ENCODE assay signal across 8 cellular contexts in the genomic region with DNA sequence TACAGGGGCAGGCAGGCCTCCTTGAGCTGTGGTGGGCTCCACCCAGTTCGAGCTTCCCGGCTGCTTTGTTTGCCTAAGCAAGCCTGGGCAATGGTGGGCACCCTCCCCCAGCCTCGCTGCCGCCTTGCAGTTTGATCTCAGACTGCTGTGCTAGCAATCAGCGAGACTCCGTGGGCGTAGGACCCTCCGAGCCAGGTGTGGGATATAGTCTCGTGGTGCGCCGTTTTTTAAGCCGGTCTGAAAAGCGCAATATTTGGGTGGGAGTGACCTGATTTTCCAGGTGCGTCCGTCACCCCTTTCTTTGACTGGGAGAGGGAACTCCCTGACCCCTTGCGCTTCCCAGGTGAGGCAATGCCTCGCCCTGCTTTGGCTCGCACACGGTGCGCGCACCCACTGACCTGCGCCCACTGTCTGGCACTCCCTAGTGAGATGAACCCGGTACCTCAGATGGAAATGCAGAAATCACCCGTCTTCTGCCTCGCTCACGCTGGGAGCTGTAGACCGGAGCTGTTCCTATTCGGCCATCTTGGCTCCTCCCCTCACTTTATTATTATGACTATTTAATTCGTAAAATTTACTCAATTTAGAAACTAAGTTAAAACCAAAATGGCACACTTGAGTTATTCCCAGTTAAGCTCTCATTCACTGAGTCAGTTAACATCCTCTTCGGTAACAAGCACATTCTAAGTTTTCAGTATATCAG.
DNase-seq lines count a peak whose midpoint lies in the region; ATAC-seq and TF ChIP-seq lines count a peak whose summit lies in the region.
"Not testable (repeated sequence)": the region's sequence is repeated elsewhere in the genome, so short reads cannot be mapped to it uniquely, and the experiment has no call there.

No MANE protein-coding gene starts in this region.

- not testable (repeated sequence) for H3K27ac ChIP-seq in HUES6 (ENCODE audit: low read depth, low read length); iPS-18a (ENCODE audit: low read length); suprapubic skin

- not testable (repeated sequence) for H3K36me3 Mint-ChIP-seq in WTC11; nephron (ENCODE audit: low read depth)

- H3K27me3 Mint-ChIP-seq in WTC11 (ENCODE audit: low read depth); nephron (ENCODE audit: low read depth): not testable (repeated sequence)

- TF ChIP-seq POLR2A in suprapubic skin (IDR thresholded peaks at IDR 0.05), result not testable (repeated sequence)

- H3K27ac Mint-ChIP-seq in WTC11 (peak overlapping the region; percentile 91), nephron (peak overlapping the region; percentile 44 to 84 (median 80))

- not testable (repeated sequence) for ATAC-seq in WTC11

- CTCF ChIA-PET in WTC11 (lab: Charles Lee), result interaction anchor here (1.5 to 3.1 kb wide), 5 partner anchors 10 to 181 kb away, joined by 3 to 11 read pairs (median 5); no protein-coding TSS in a partner anchor

- H3K9ac ChIP-seq in HUES6 (ENCODE audit: low read length) (peak overlapping the region; percentile 64), iPS-18a (ENCODE audit: low read length) (peak overlapping the region; percentile 61)

- POLR2A ChIA-PET in WTC11 (lab: Charles Lee), result interaction anchor here (1.0 kb wide), 1 partner anchor 20 kb away, joined by 3 read pairs; no protein-coding TSS in a partner anchor

- DNase-seq in COR-L47 (lab: John Stamatoyannopoulos, UW) (peak; percentile 4), NCI-H526 treated with DMSO at 0.1 percent for 48 hours (lab: John Stamatoyannopoulos, UW) (peak; percentile 52), WTC11 (ENCODE audit: low spot score) (peak; percentile 44)
- not testable (repeated sequence) for DNase-seq in epithelial cell of esophagus (ENCODE audit: low read depth); suprapubic skin (ENCODE audit: low spot score in 2 of 2)

- not testable (repeated sequence) for TF ChIP-seq EP300 in suprapubic skin (IDR thresholded peaks at IDR 0.05)

- H3K4me3 Mint-ChIP-seq in WTC11 (peak overlapping the region; percentile 92), nephron (peak overlapping the region; percentile 80 to 87 (median 85))

- H3K4me3 ChIP-seq in HUES6 (ENCODE audit: low read depth, low read length), result peak overlapping the region; percentile 66
- H3K4me3 ChIP-seq in epithelial cell of esophagus (ENCODE audit: low read length), result peak overlapping the region; percentile 48
- peak overlapping the region; percentile 53 for H3K4me3 ChIP-seq in iPS-18a (ENCODE audit: low read length)
- H3K4me3 ChIP-seq in suprapubic skin, result peak overlapping the region; percentile 22

- H3K27me3 ChIP-seq in HUES6 (ENCODE audit: control insufficient read depth, insufficient read depth, low read length); iPS-18a (ENCODE audit: control insufficient read depth, insufficient read depth, low read length); suprapubic skin: not testable (repeated sequence)

- not testable (repeated sequence) for TF ChIP-seq CTCF in WTC11 (IDR thresholded peaks at IDR 0.05); epithelial cell of esophagus (IDR thresholded peaks at IDR 0.05; ENCODE audit: insufficient read depth, low read depth, low read length, missing control alignments); nephron (IDR thresholded peaks at IDR 0.05; ENCODE audit: unreplicated experiment in 3 of 3); suprapubic skin (IDR thresholded peaks at IDR 0.05)

- H3K9me3 ChIP-seq in HUES6 (ENCODE audit: control insufficient read depth, insufficient read depth, low read depth, low read length); iPS-18a (ENCODE audit: control insufficient read depth, low read depth, low read length); suprapubic skin: not testable (repeated sequence)

- peaks cover 23% of the 10 kb centered on the region for H3K4me1 Mint-ChIP-seq in WTC11
- not testable (repeated sequence) for H3K4me1 Mint-ChIP-seq in nephron

- H3K9me3 Mint-ChIP-seq in WTC11, nephron: not testable (repeated sequence)

- WGBS in suprapubic skin, result 80% methylated on average over 23 of the region's 30 CpGs

- not testable (repeated sequence) for H3K4me1 ChIP-seq in HUES6 (ENCODE audit: control insufficient read depth, insufficient read depth, low read length); iPS-18a (ENCODE audit: control insufficient read depth, low read depth, low read length)
- H3K4me1 ChIP-seq in suprapubic skin, result peaks cover 12% of the 10 kb centered on the region

- not testable (repeated sequence) for H3K36me3 ChIP-seq in HUES6 (ENCODE audit: control insufficient read depth, insufficient read depth, low read length); iPS-18a (ENCODE audit: control insufficient read depth, low read depth, low read length); suprapubic skin

TF ChIP-seq in WTC11, 78 proteins besides CTCF, POLR2A, EP300 and RAD21:
- TF ChIP-seq, protein P1, sequence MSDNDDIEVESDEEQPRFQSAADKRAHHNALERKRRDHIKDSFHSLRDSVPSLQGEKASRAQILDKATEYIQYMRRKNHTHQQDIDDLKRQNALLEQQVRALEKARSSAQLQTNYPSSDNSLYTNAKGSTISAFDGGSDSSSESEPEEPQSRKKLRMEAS (CRISPR knock-in tag; IDR thresholded peaks at IDR 0.05), result peak; percentile 30; the same call in 1 of the 2 replicates
